Comparison of ENCODE assay signal across 1 cellular context in the genomic region with DNA sequence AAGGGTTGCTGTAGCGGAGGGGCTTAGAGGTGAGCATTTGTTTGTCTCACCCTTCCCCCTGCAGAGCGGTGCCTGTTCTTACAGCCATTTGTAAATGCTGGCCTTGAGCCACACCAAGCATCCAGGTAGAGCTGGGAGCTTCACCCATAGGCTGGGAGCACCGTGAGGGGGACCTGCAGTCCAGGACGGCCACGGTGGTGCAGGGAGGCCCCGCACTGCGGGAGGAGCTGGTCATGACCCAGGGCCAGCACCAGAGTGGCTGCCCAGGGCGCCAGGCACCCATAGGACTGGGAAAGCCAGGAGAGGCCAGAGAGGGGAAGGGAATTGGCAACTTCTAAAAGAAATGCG.
TF ChIP-seq lines count a peak whose summit lies in the region.

No MANE protein-coding gene starts in this region.

TF ChIP-seq in K562, 482 proteins besides CTCF, POLR2A, EP300 and RAD21:
- TF ChIP-seq GMEB1 (CRISPR knock-in tag; IDR thresholded peaks at IDR 0.05) (no peak), KDM5B (IDR thresholded peaks at IDR 0.05; ENCODE audit: insufficient replicate concordance, low read depth, low read length) (no peak)
